20 cellular contexts compared by ENCODE assay signal in the genomic region with DNA sequence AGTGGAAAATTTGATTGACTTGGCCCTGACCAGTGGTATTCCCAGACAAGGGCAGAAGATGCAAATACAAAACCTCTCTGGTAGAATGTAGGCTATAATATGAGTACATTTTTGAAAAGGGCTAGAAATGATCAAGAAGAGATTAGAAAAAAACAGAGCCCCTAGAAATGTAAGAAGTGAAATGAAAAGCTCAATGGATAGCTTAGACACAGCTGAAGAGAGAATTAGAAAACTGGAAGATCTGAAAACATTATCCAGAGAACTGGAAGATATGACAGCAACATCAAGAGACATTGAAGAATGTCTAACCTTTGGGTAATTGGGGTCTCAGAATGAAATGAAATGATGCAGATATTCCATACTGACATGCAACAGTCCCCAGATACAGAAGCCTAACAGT.
A peak's percentile ranks its signal among the peaks of the same experiment; 100 is the strongest.
DNase-seq lines count a peak whose midpoint lies in the region; ATAC-seq lines count a peak whose summit lies in the region.
"Had no signal": no experiment of that assay in that cellular context is flagged by ENCODE, and none has a peak within 500 bp of the region (broad histone marks: within the 10 kb centered on the region; RNA-seq: fewer than 3 reads in every experiment).

No MANE protein-coding gene starts in this region.

- no peak overlapping the region for H3K4me3 Mint-ChIP-seq in activated naive CD8-positive, alpha-beta T cell treated with anti-CD3 and anti-CD28 coated beads, Interleukin-2, amount 50 U/mL, for 24 hours

- H3K36me3 ChIP-seq in iPS-20b (ENCODE audit: insufficient read depth, low read depth, low read length), result peaks cover 61% of the 10 kb centered on the region

- ATAC-seq in activated naive CD8-positive, alpha-beta T cell treated with anti-CD3 and anti-CD28 coated beads, Interleukin-2, amount 50 U/mL, for 24 hours, result no peak
- no peak for ATAC-seq in GM21447 (IDR thresholded peaks at IDR 0.05; ENCODE audit: unreplicated experiment)

- no peak overlapping the region for H3K9ac ChIP-seq in iPS-20b (ENCODE audit: low read depth, low read length)
- H3K9ac ChIP-seq: GM23248 had no signal

- peaks cover 30% of the 10 kb centered on the region for H3K9me3 Mint-ChIP-seq in activated naive CD8-positive, alpha-beta T cell treated with anti-CD3 and anti-CD28 coated beads, Interleukin-2, amount 50 U/mL, for 24 hours

- in situ Hi-C loops in ACHN (cut with HindIII; ENCODE audit: low pct_ligation_motif_present, low pct_unique_long_range_greater_than_20kb, low sequenced_read_pairs), result no loop called here
- in situ Hi-C loops in Caki2 (cut with HindIII; ENCODE audit: low pct_unique_long_range_greater_than_20kb, low sequenced_read_pairs), result no loop called here

- peak overlapping the region; percentile 37 for H3K27ac Mint-ChIP-seq in activated naive CD8-positive, alpha-beta T cell treated with anti-CD3 and anti-CD28 coated beads, Interleukin-2, amount 50 U/mL, for 24 hours

- peaks cover 77% of the 10 kb centered on the region for H3K9me3 ChIP-seq in iPS-20b (ENCODE audit: insufficient read depth, low read depth, low read length)

- H3K27ac ChIP-seq in iPS-20b (ENCODE audit: low read length), result no peak overlapping the region
- H3K27ac ChIP-seq: GM23248, PC-9, SJCRH30 had no signal

- H3K27me3 ChIP-seq in iPS-20b (ENCODE audit: insufficient read depth, low read length), result no peaks in the 10 kb centered on the region
- H3K27me3 ChIP-seq: SJCRH30 had no signal

- no peaks in the 10 kb centered on the region for H3K4me1 Mint-ChIP-seq in activated naive CD8-positive, alpha-beta T cell treated with anti-CD3 and anti-CD28 coated beads, Interleukin-2, amount 50 U/mL, for 24 hours

- no peaks in the 10 kb centered on the region for H3K27me3 Mint-ChIP-seq in activated naive CD8-positive, alpha-beta T cell treated with anti-CD3 and anti-CD28 coated beads, Interleukin-2, amount 50 U/mL, for 24 hours

- H3K4me1 ChIP-seq in iPS-20b (ENCODE audit: insufficient read depth, low read length), result no peaks in the 10 kb centered on the region
- H3K4me1 ChIP-seq: SJCRH30 had no signal

- peak overlapping the region; percentile 31; the same call in 1 of the 2 replicates for H3K4me3 ChIP-seq in iPS-20b (ENCODE audit: low read length)
- H3K4me3 ChIP-seq: GM23248, PC-9, SJCRH30 had no signal

- DNase-seq in ACHN, result peak; percentile 9
- DNase-seq in Caki2 (ENCODE audit: low read depth), result peak; percentile 14
- DNase-seq in activated naive CD8-positive, alpha-beta T cell treated with anti-CD3 and anti-CD28 coated beads, Interleukin-2, amount 50 U/mL, for 24 hours, result no peak
- DNase-seq in activated effector memory CD4-positive, alpha-beta T cell treated with Interleukin-2 at 50 U/mL for 16 hours, result no peak
- no peak for DNase-seq in NCI-H1417 (lab: John Stamatoyannopoulos, UW)
- DNase-seq: AML-193, COR-L47, GDM1, GM23248, HCEC 1CT, NCI-H1105, NCI-H1694, NCI-H2081 treated with DMSO at 0.1 percent for 48 hours, NCI-H226, NCI-H524, NCI-H82, PC-9, SJCRH30 had no signal

- peaks cover 65% of the 10 kb centered on the region for H3K36me3 Mint-ChIP-seq in activated naive CD8-positive, alpha-beta T cell treated with anti-CD3 and anti-CD28 coated beads, Interleukin-2, amount 50 U/mL, for 24 hours (ENCODE audit: low read depth)

Comparison
In these comparisons a context has a peak if more than half of its experiments do, and no peak if none do; other contexts are left out.
1. DNase-seq: peak in ACHN (single experiment) and Caki2 (single experiment); none in activated naive CD8-positive, alpha-beta T cell treated with anti-CD3 and anti-CD28 coated beads, Interleukin-2, amount 50 U/mL, for 24 hours (single experiment), activated effector memory CD4-positive, alpha-beta T cell treated with Interleukin-2 at 50 U/mL for 16 hours (single experiment) and NCI-H1417 (0 of 3).